Comparison of ENCODE assay signal across 28 cellular contexts in the genomic region with DNA sequence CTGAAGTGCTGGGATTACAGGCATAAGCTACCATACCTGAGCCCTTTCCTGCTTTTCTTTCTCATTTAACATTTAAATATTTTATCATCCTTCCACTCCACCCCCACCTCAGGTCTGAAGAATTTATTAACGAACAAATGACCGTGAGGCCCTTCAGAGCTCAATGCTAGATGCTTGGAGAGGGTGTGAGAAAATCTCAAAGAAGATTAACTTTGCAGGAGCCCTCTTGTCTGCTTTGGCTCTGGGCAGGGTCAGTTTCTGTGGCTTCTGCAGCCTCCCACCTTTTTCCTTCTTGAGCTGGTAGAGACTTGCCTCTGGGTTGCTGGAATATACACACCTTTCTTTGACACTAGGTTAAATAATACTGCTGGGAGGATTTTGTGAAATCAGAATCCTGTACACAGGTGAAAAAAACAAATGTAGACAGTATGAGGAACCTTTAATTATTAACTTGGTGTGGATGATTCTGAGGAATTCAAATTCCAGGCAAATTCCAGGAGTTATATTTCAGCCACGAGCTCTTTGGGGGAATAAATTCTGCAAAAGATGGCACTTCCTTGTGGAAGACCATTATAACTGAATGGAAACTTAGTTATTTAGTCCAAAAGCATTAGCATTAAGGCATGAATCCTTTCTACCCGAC. TPM values are rescaled to one million over a fixed set of nuclear protein-coding genes. Genes with fewer than 3 reads are reported as not detected.
A peak's percentile ranks its signal among the peaks of the same experiment; 100 is the strongest.
DNase-seq lines count a peak whose midpoint lies in the region; ATAC-seq, FAIRE-seq and TF ChIP-seq lines count a peak whose summit lies in the region.
"Had no signal": no experiment of that assay in that cellular context is flagged by ENCODE, and none has a peak within 500 bp of the region (broad histone marks: within the 10 kb centered on the region; RNA-seq: fewer than 3 reads in every experiment).

No MANE protein-coding gene starts in this region.

- H4K20me1 ChIP-seq in hepatocyte (ENCODE audit: insufficient read depth, poor library complexity, severe bottlenecking), result peaks cover 4% of the 10 kb centered on the region

- DNase-seq in Calu3, result no peak
- DNase-seq in RCC 7860 (ENCODE audit: low spot score), result peak; percentile 59
- no peak for DNase-seq in hepatocyte (ENCODE audit: low spot score)
- DNase-seq in GM10266 (ENCODE audit: extremely low spot score), result no peak
- no peak for DNase-seq in head of caudate nucleus
- no peak for DNase-seq in omental fat pad (ENCODE audit: low spot score)
- DNase-seq: activated CD4-positive, alpha-beta T cell treated with anti-CD3 and anti-CD28 coated beads for 48 hours; activated naive CD4-positive, alpha-beta T cell; activated T-cell treated with anti-CD3 and anti-CD28 coated beads, Interleukin-2, amount 50 U/mL, for 4 hours; DMS79 treated with DMSO at 0.1 percent for 48 hours; effector CD4-positive, alpha-beta T cell; left ventricle myocardium superior; natural killer cell; NK-92 treated with Interleukin-12 subunit alpha and Interleukin-12 subunit beta, amount 100 ng/mL, for 24 hours; PC-9; SHP77; sigmoid colon; stimulated activated CD4-positive, alpha-beta T cell treated with anti-CD3 and anti-CD28 coated beads, Interleukin-4, amount 100 ng/mL, for 4 hours; T-helper 9 cell had no signal

- no peaks in the 10 kb centered on the region for H3K36me3 ChIP-seq in hepatocyte (replicated peaks; ENCODE audit: insufficient read depth, low read depth)
- H3K36me3 ChIP-seq: brain microvascular endothelial cell, sigmoid colon, suprapubic skin had no signal

- H3K4me3 Mint-ChIP-seq in Calu3 (ENCODE audit: low read depth, unreplicated experiment) (peak overlapping the region; percentile 31), nephron (peak overlapping the region in 2 of 3 experiments; percentile 35 to 49)
- H3K4me3 Mint-ChIP-seq: activated T-cell treated with anti-CD3 and anti-CD28 coated beads, Interleukin-2, amount 50 U/mL, for 4 hours; natural killer cell; stimulated activated memory B cell treated with anti-CD40 and anti-IgM and Interleukin-4, amounts not matched to agents 10 μg/mL and 1 μg/mL and 100 μg/mL, for 72 hours had no signal

- no peaks in the 10 kb centered on the region for H3K9me2 ChIP-seq in hepatocyte (replicated peaks; ENCODE audit: insufficient read depth)

- peaks cover 38% of the 10 kb centered on the region for H3K4me1 Mint-ChIP-seq in Calu3 (ENCODE audit: low read depth, unreplicated experiment)
- H3K4me1 Mint-ChIP-seq in nephron, result peaks cover 28% of the 10 kb centered on the region

- H3K27ac ChIP-seq in hepatocyte, result peak overlapping the region; percentile 34
- H3K27ac ChIP-seq: BLaER1 treated with 17β-estradiol and CSF1 and Interleukin-3, amounts not matched to agents 10 nM and 100 nM; brain microvascular endothelial cell; PC-9; suprapubic skin; VCaP had no signal

- peak; percentile 89 for FAIRE-seq in RCC 7860 (lab: Jason Lieb, UNC)
- FAIRE-seq: colon had no signal

- H3K36me3 Mint-ChIP-seq in Calu3 (ENCODE audit: insufficient read depth, unreplicated experiment) (peaks cover 25% of the 10 kb centered on the region), nephron (ENCODE audit: low read depth) (peaks cover 4% of the 10 kb centered on the region)

- CTCF ChIA-PET in Calu3 (lab: Charles Lee), result no interaction called here

- H3K27ac Mint-ChIP-seq in Calu3 (ENCODE audit: unreplicated experiment) (peak overlapping the region; percentile 50), nephron (peak overlapping the region; percentile 74 to 97 (median 83))
- H3K27ac Mint-ChIP-seq: natural killer cell; stimulated activated memory B cell treated with anti-CD40 and anti-IgM and Interleukin-4, amounts not matched to agents 10 μg/mL and 1 μg/mL and 100 μg/mL, for 72 hours had no signal

- 48% methylated on average over 4 of the region's 4 CpGs for WGBS in hepatocyte (ENCODE audit: low lambda C conversion rate, missing lambda C conversion rate)

- intact Hi-C loops in Calu3 (cut with micrococcal nuclease; ENCODE audit: unreplicated experiment) (loop anchor here (10.0 kb wide), 1 partner anchor 67 kb away; no protein-coding TSS in a partner anchor), head of caudate nucleus (cut with DNase I) (loop anchor here (10.0 kb wide), 1 partner anchor 87 kb away; no protein-coding TSS in a partner anchor)

- H3K9me3 Mint-ChIP-seq in Calu3 (ENCODE audit: low read depth, unreplicated experiment) (peaks cover 2% of the 10 kb centered on the region), nephron (peaks cover 17% of the 10 kb centered on the region)

- H3K4me3 ChIP-seq in hepatocyte, result no peak overlapping the region
- H3K4me3 ChIP-seq: BLaER1 treated with 17β-estradiol and CSF1 and Interleukin-3, amounts not matched to agents 10 nM and 100 nM; PC-9; sigmoid colon; suprapubic skin had no signal

- ATAC-seq in omental fat pad (ENCODE audit: low FRiP score) (no peak), GM18868 (IDR thresholded peaks at IDR 0.05; ENCODE audit: unreplicated experiment) (no peak)
- ATAC-seq: activated T-cell treated with anti-CD3 and anti-CD28 coated beads, Interleukin-2, amount 50 U/mL, for 4 hours; esophagus mucosa; left ventricle myocardium superior; natural killer cell; stimulated activated memory B cell treated with anti-CD40 and anti-IgM and Interleukin-4, amounts not matched to agents 10 μg/mL and 1 μg/mL and 100 μg/mL, for 72 hours had no signal

- TF ChIP-seq CTCF in Calu3 (IDR thresholded peaks at IDR 0.05; ENCODE audit: unreplicated experiment) (no peak), hepatocyte (IDR thresholded peaks at IDR 0.05; ENCODE audit: poor library complexity) (no peak), nephron (IDR thresholded peaks at IDR 0.05; ENCODE audit: unreplicated experiment in 3 of 3) (no peak), GM10266 (IDR thresholded peaks at IDR 0.05; ENCODE audit: control insufficient read depth, insufficient read depth, low read depth, missing control alignments) (no peak), omental fat pad (IDR thresholded peaks at IDR 0.05) (no peak)

- H3K27me3 Mint-ChIP-seq in Calu3 (ENCODE audit: unreplicated experiment) (no peaks in the 10 kb centered on the region), nephron (ENCODE audit: low read depth) (no peaks in the 10 kb centered on the region)
- H3K27me3 Mint-ChIP-seq: stimulated activated memory B cell treated with anti-CD40 and anti-IgM and Interleukin-4, amounts not matched to agents 10 μg/mL and 1 μg/mL and 100 μg/mL, for 72 hours had no signal

- H3K4me1 ChIP-seq in hepatocyte (ENCODE audit: insufficient read depth), result peaks cover 6% of the 10 kb centered on the region

- H3K9me3 ChIP-seq in hepatocyte (ENCODE audit: low read depth), result no peaks in the 10 kb centered on the region
- H3K9me3 ChIP-seq: suprapubic skin had no signal

- peak overlapping the region; percentile 35 for H3K4me2 ChIP-seq in hepatocyte
- H3K4me2 ChIP-seq: BLaER1 treated with 17β-estradiol and CSF1 and Interleukin-3, amounts not matched to agents 10 nM and 100 nM; PC-9 had no signal

- BruUV-seq in Calu3 (replicated peaks; lab: Mats Ljungman, UMichigan), result no TSS peak

- no peak overlapping the region for H2AFZ ChIP-seq in hepatocyte
- H2AFZ ChIP-seq: PC-9 had no signal

- peaks cover 9% of the 10 kb centered on the region for H3K79me2 ChIP-seq in hepatocyte

- no peaks in the 10 kb centered on the region for H3K27me3 ChIP-seq in hepatocyte
- H3K27me3 ChIP-seq: BLaER1 treated with 17β-estradiol and CSF1 and Interleukin-3, amounts not matched to agents 10 nM and 100 nM; brain microvascular endothelial cell; sigmoid colon; suprapubic skin had no signal

RNA-seq across cellular contexts. Expression of a gene that starts 3.4 kb away (rescaled TPM):
- total RNA-seq in Calu3 (2022) (23.6 and 29.7 TPM in 2 replicates), hepatocyte (43.0 and 53.8 TPM in 2 replicates), omental fat pad (10 to 100 TPM; 37.0 to 81.0 (median 46.6) TPM)
- polyA plus RNA-seq in hepatocyte, result 7.3 and 7.8 TPM in 2 replicates
